Comparison of ENCODE assay signal across 1 cellular context in genomic region chr15:76327191-76328105, GRCh38.
A peak's percentile ranks its signal among the peaks of the same experiment; 100 is the strongest.
TF ChIP-seq lines count a peak whose summit lies in the region.

No MANE protein-coding gene starts in this region.

TF ChIP-seq in K562, 482 proteins besides CTCF, POLR2A, EP300 and RAD21 (continued from another document):
- TF ChIP-seq JUN (IDR thresholded peaks at IDR 0.05; ENCODE audit: borderline replicate concordance, low read depth, low read length): peak; percentile 39; the same call in 1 of the 2 replicates
- TF ChIP-seq JUN (CRISPR knock-in tag; IDR thresholded peaks at IDR 0.05; ENCODE audit: borderline replicate concordance): no peak
- TF ChIP-seq EGR1 (conservative IDR thresholded peaks at IDR 0.05): no peak
- TF ChIP-seq, protein P1, sequence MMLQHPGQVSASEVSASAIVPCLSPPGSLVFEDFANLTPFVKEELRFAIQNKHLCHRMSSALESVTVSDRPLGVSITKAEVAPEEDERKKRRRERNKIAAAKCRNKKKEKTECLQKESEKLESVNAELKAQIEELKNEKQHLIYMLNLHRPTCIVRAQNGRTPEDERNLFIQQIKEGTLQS (IDR thresholded peaks at IDR 0.05): peak; percentile 53; the same call in 1 of the 2 replicates
- TF ChIP-seq, protein P1 (CRISPR knock-in tag; conservative IDR thresholded peaks at IDR 0.05): no peak
- TF ChIP-seq SMARCE1 (IDR thresholded peaks at IDR 0.05): 0 out of 2 replicates have a peak, but pooled peaks have one; percentile 47
- 0 out of 2 replicates have a peak, but pooled peaks have one; percentile 50 for TF ChIP-seq ARID1B (IDR thresholded peaks at IDR 0.05)
TF ChIP-seq in K562: peak in this region for 16.
